Comparison of ENCODE assay signal across 22 cellular contexts in genomic region chr17:73826181-73826871, GRCh38.
DNase-seq lines count a peak whose midpoint lies in the region; ATAC-seq and TF ChIP-seq lines count a peak whose summit lies in the region.
"Had no signal": no experiment of that assay in that cellular context is flagged by ENCODE, and none has a peak within 500 bp of the region (broad histone marks: within the 10 kb centered on the region; RNA-seq: fewer than 3 reads in every experiment).

No MANE protein-coding gene starts in this region.

- H3K4me1 ChIP-seq in CD8-positive, alpha-beta T cell (ENCODE audit: insufficient read depth, low read length): peaks cover 26% of the 10 kb centered on the region
- H3K4me1 ChIP-seq in effector memory CD4-positive, alpha-beta T cell (ENCODE audit: control insufficient read depth, insufficient read depth, low read length, poor library complexity, severe bottlenecking): peaks cover 45% of the 10 kb centered on the region
- no peaks in the 10 kb centered on the region for H3K4me1 ChIP-seq in sigmoid colon

- intact Hi-C loops in activated CD4-positive, alpha-beta T cell treated with anti-CD3 and anti-CD28 coated beads for 36 hours (cut with DNase I, micrococcal nuclease): no loop called here
- intact Hi-C loops in CD8-positive, alpha-beta T cell (cut with DNase I, micrococcal nuclease): no loop called here
- intact Hi-C loops in sigmoid colon (cut with DNase I) (no loop called here), Calu3 (cut with micrococcal nuclease; ENCODE audit: unreplicated experiment) (no loop called here)

- H3K36me3 ChIP-seq in CD8-positive, alpha-beta T cell (ENCODE audit: insufficient read depth, low read length): no peaks in the 10 kb centered on the region
- no peaks in the 10 kb centered on the region for H3K36me3 ChIP-seq in effector memory CD4-positive, alpha-beta T cell (ENCODE audit: control insufficient read depth, insufficient read depth, low read length)
- no peaks in the 10 kb centered on the region for H3K36me3 ChIP-seq in sigmoid colon
- H3K36me3 ChIP-seq: BE2C had no signal

- peaks cover 3% of the 10 kb centered on the region for H3K36me3 Mint-ChIP-seq in activated CD4-positive, alpha-beta T cell treated with anti-CD3 and anti-CD28 coated beads, Interleukin-2, amount 10 ng/mL, durations not matched to agents 7 days and 5 days (ENCODE audit: low read depth)
- no peaks in the 10 kb centered on the region for H3K36me3 Mint-ChIP-seq in activated CD4-positive, alpha-beta T cell treated with anti-CD3 and anti-CD28 coated beads for 36 hours (ENCODE audit: low read depth)
- H3K36me3 Mint-ChIP-seq in CD8-positive, alpha-beta T cell: no peaks in the 10 kb centered on the region
- H3K36me3 Mint-ChIP-seq in Calu3 (ENCODE audit: insufficient read depth, unreplicated experiment): no peaks in the 10 kb centered on the region
- H3K36me3 Mint-ChIP-seq: CD14-positive monocyte had no signal

- no peaks in the 10 kb centered on the region for H3K27me3 ChIP-seq in CD8-positive, alpha-beta T cell (ENCODE audit: insufficient read depth, low read length)
- no peaks in the 10 kb centered on the region for H3K27me3 ChIP-seq in effector memory CD4-positive, alpha-beta T cell (replicated peaks; ENCODE audit: control insufficient read depth, insufficient read depth, low read length, poor library complexity, severe bottlenecking)
- peaks cover 0 to 5% (median 0%) of the 10 kb centered on the region in 3 donors for H3K27me3 ChIP-seq in sigmoid colon
- H3K27me3 ChIP-seq: BE2C had no signal

- H3K4me3 Mint-ChIP-seq in activated CD4-positive, alpha-beta T cell treated with anti-CD3 and anti-CD28 coated beads, Interleukin-2, amount 10 ng/mL, durations not matched to agents 7 days and 5 days: no peak overlapping the region
- no peak overlapping the region for H3K4me3 Mint-ChIP-seq in activated CD4-positive, alpha-beta T cell treated with anti-CD3 and anti-CD28 coated beads for 36 hours
- H3K4me3 Mint-ChIP-seq in CD8-positive, alpha-beta T cell: no peak overlapping the region
- H3K4me3 Mint-ChIP-seq in Calu3 (ENCODE audit: low read depth, unreplicated experiment): no peak overlapping the region

- no peak for TF ChIP-seq POLR2A in sigmoid colon (IDR thresholded peaks at IDR 0.05)

- no peak for DNase-seq in activated CD4-positive, alpha-beta T cell treated with anti-CD3 and anti-CD28 coated beads, Interleukin-2, amount 10 ng/mL, durations not matched to agents 7 days and 5 days
- no peak for DNase-seq in activated CD4-positive, alpha-beta T cell treated with anti-CD3 and anti-CD28 coated beads for 36 hours
- no peak for DNase-seq in CD8-positive, alpha-beta T cell
- no peak for DNase-seq in effector memory CD4-positive, alpha-beta T cell
- DNase-seq in sigmoid colon: peak; percentile 54
- DNase-seq in superior temporal gyrus (ENCODE audit: extremely low spot score): no peak
- no peak for DNase-seq in activated CD8-positive, alpha-beta memory T cell treated with anti-CD3 and anti-CD28 coated beads for 24 hours
- DNase-seq in Calu3: no peak
- DNase-seq: ACHN, BE2C, COR-L47, NCI-H1092, NCI-H1417 treated with DMSO at 0.1 percent for 48 hours, NCI-H1694 treated with DMSO at 0.1 percent for 48 hours, NCI-H2081, NCI-H2227 treated with DMSO at 0.1 percent for 48 hours, NCI-H526 treated with DMSO at 0.1 percent for 48 hours, SIG-M5 had no signal

- H3K4me1 Mint-ChIP-seq in activated CD4-positive, alpha-beta T cell treated with anti-CD3 and anti-CD28 coated beads, Interleukin-2, amount 10 ng/mL, durations not matched to agents 7 days and 5 days: peaks cover 55% of the 10 kb centered on the region
- peaks cover 83% of the 10 kb centered on the region for H3K4me1 Mint-ChIP-seq in activated CD4-positive, alpha-beta T cell treated with anti-CD3 and anti-CD28 coated beads for 36 hours
- H3K4me1 Mint-ChIP-seq in CD8-positive, alpha-beta T cell (ENCODE audit: low read depth): peaks cover 62% of the 10 kb centered on the region
- peaks cover 14% of the 10 kb centered on the region for H3K4me1 Mint-ChIP-seq in Calu3 (ENCODE audit: low read depth, unreplicated experiment)

- no peak overlapping the region for H3K27ac ChIP-seq in CD8-positive, alpha-beta T cell (ENCODE audit: low read depth, low read length)
- H3K27ac ChIP-seq in effector memory CD4-positive, alpha-beta T cell (ENCODE audit: insufficient read depth, low read length, poor library complexity, severe bottlenecking): peak overlapping the region; percentile 38
- no peak overlapping the region for H3K27ac ChIP-seq in sigmoid colon
- H3K27ac ChIP-seq: 22Rv1, SK-N-MC had no signal

- H3K27ac Mint-ChIP-seq in activated CD4-positive, alpha-beta T cell treated with anti-CD3 and anti-CD28 coated beads, Interleukin-2, amount 10 ng/mL, durations not matched to agents 7 days and 5 days: peak overlapping the region; percentile 94
- H3K27ac Mint-ChIP-seq in activated CD4-positive, alpha-beta T cell treated with anti-CD3 and anti-CD28 coated beads for 36 hours: no peak overlapping the region
- peak overlapping the region; percentile 32 for H3K27ac Mint-ChIP-seq in CD8-positive, alpha-beta T cell
- H3K27ac Mint-ChIP-seq in Calu3 (ENCODE audit: unreplicated experiment): no peak overlapping the region

- peaks cover 2% of the 10 kb centered on the region for H3K9me3 Mint-ChIP-seq in activated CD4-positive, alpha-beta T cell treated with anti-CD3 and anti-CD28 coated beads, Interleukin-2, amount 10 ng/mL, durations not matched to agents 7 days and 5 days
- no peaks in the 10 kb centered on the region for H3K9me3 Mint-ChIP-seq in activated CD4-positive, alpha-beta T cell treated with anti-CD3 and anti-CD28 coated beads for 36 hours (ENCODE audit: low read depth)
- no peaks in the 10 kb centered on the region for H3K9me3 Mint-ChIP-seq in CD8-positive, alpha-beta T cell
- H3K9me3 Mint-ChIP-seq in Calu3 (ENCODE audit: low read depth, unreplicated experiment): no peaks in the 10 kb centered on the region

- peaks cover 13% of the 10 kb centered on the region for H3K27me3 Mint-ChIP-seq in activated CD4-positive, alpha-beta T cell treated with anti-CD3 and anti-CD28 coated beads, Interleukin-2, amount 10 ng/mL, durations not matched to agents 7 days and 5 days
- no peaks in the 10 kb centered on the region for H3K27me3 Mint-ChIP-seq in activated CD4-positive, alpha-beta T cell treated with anti-CD3 and anti-CD28 coated beads for 36 hours
- H3K27me3 Mint-ChIP-seq in CD8-positive, alpha-beta T cell (ENCODE audit: low read depth): peaks cover 2% of the 10 kb centered on the region
- H3K27me3 Mint-ChIP-seq in Calu3 (ENCODE audit: unreplicated experiment): peaks cover 73% of the 10 kb centered on the region

- WGBS in sigmoid colon, 2 donors: 89 to 94% methylated on average over 9 of the region's 9 CpGs

- no peaks in the 10 kb centered on the region for H3K9me3 ChIP-seq in CD8-positive, alpha-beta T cell (ENCODE audit: low read length)
- no peaks in the 10 kb centered on the region for H3K9me3 ChIP-seq in effector memory CD4-positive, alpha-beta T cell (ENCODE audit: control insufficient read depth, low read length)
- no peaks in the 10 kb centered on the region for H3K9me3 ChIP-seq in sigmoid colon
- H3K9me3 ChIP-seq: BE2C had no signal

- POLR2A ChIA-PET in activated CD4-positive, alpha-beta T cell treated with anti-CD3 and anti-CD28 coated beads, Interleukin-2, amount 10 ng/mL, durations not matched to agents 7 days and 5 days (lab: Charles Lee): no interaction called here
- POLR2A ChIA-PET in activated CD4-positive, alpha-beta T cell treated with anti-CD3 and anti-CD28 coated beads for 36 hours (lab: Charles Lee): no interaction called here
- POLR2A ChIA-PET in CD8-positive, alpha-beta T cell (lab: Charles Lee): interaction anchor here (1.3 kb wide), 1 partner anchor 28 kb away, joined by 3 read pairs; no protein-coding TSS in a partner anchor

- no peak overlapping the region for H3K4me3 ChIP-seq in CD8-positive, alpha-beta T cell (ENCODE audit: low read depth, low read length)
- no peak overlapping the region for H3K4me3 ChIP-seq in effector memory CD4-positive, alpha-beta T cell (ENCODE audit: insufficient read depth, low read depth, low read length, poor library complexity, severe bottlenecking)
- no peak overlapping the region for H3K4me3 ChIP-seq in sigmoid colon
- H3K4me3 ChIP-seq: SK-N-MC had no signal

- no TSS peak for BruUV-seq in Calu3 (replicated peaks; lab: Mats Ljungman, UMichigan)

- no peak for TF ChIP-seq CTCF in CD8-positive, alpha-beta T cell (IDR thresholded peaks at IDR 0.05)
- TF ChIP-seq CTCF in sigmoid colon (IDR thresholded peaks at IDR 0.05) (no peak), Calu3 (IDR thresholded peaks at IDR 0.05; ENCODE audit: unreplicated experiment) (no peak)

- no peak for ATAC-seq in activated CD4-positive, alpha-beta T cell treated with anti-CD3 and anti-CD28 coated beads for 36 hours
- ATAC-seq in CD8-positive, alpha-beta T cell: no peak
- ATAC-seq: HCT116 had no signal

- CTCF ChIA-PET in activated CD4-positive, alpha-beta T cell treated with anti-CD3 and anti-CD28 coated beads, Interleukin-2, amount 10 ng/mL, durations not matched to agents 7 days and 5 days (lab: Charles Lee): interaction anchor here (1.3 kb wide), 1 partner anchor 31 kb away, joined by 3 read pairs; no protein-coding TSS in a partner anchor
- CTCF ChIA-PET in activated CD4-positive, alpha-beta T cell treated with anti-CD3 and anti-CD28 coated beads for 36 hours (lab: Charles Lee): interaction anchor here (0.7 kb wide), 1 partner anchor 11 kb away, joined by 3 read pairs; no protein-coding TSS in a partner anchor
- CTCF ChIA-PET in CD8-positive, alpha-beta T cell (lab: Charles Lee): interaction anchor here (0.6 to 1.5 kb wide), 2 partner anchors 15 to 120 kb away, joined by 3 read pairs; no protein-coding TSS in a partner anchor
- CTCF ChIA-PET in Calu3 (lab: Charles Lee): no interaction called here

- no peak for TF ChIP-seq EP300 in sigmoid colon (IDR thresholded peaks at IDR 0.05)

Comparison
In these comparisons a context has a peak if more than half of its experiments do, and no peak if none do; other contexts are left out.
1. H3K27ac Mint-ChIP-seq: peak in activated CD4-positive, alpha-beta T cell treated with anti-CD3 and anti-CD28 coated beads, Interleukin-2, amount 10 ng/mL, durations not matched to agents 7 days and 5 days (single experiment) and CD8-positive, alpha-beta T cell (single experiment); none in activated CD4-positive, alpha-beta T cell treated with anti-CD3 and anti-CD28 coated beads for 36 hours (single experiment) and Calu3 (single experiment).